Comparison of ENCODE assay signal across 10 cellular contexts in genomic region chr22:27238935-27239510, GRCh38.
A peak's percentile ranks its signal among the peaks of the same experiment; 100 is the strongest.
DNase-seq lines count a peak whose midpoint lies in the region; ATAC-seq and TF ChIP-seq lines count a peak whose summit lies in the region.
"Had no signal": no experiment of that assay in that cellular context is flagged by ENCODE, and none has a peak within 500 bp of the region (broad histone marks: within the 10 kb centered on the region; RNA-seq: fewer than 3 reads in every experiment).

No MANE protein-coding gene starts in this region.

- H3K4me3 ChIP-seq in coronary artery: no peak overlapping the region
- no peak overlapping the region for H3K4me3 ChIP-seq in right lobe of liver
- no peak overlapping the region for H3K4me3 ChIP-seq in lower leg skin (ENCODE audit: low read depth, poor library complexity, severe bottlenecking)
- H3K4me3 ChIP-seq: BLaER1 had no signal

- ATAC-seq in right lobe of liver: peak; percentile 32 to 84 (median 68)
- no peak for ATAC-seq in GM19455 (IDR thresholded peaks at IDR 0.05; ENCODE audit: unreplicated experiment)

- H3K9me3 ChIP-seq in right lobe of liver: no peaks in the 10 kb centered on the region
- H3K9me3 ChIP-seq: BLaER1 had no signal

- DNase-seq in A172 (ENCODE audit: low spot score) (peak; percentile 93), NCI-H1092 treated with DMSO at 0.1 percent for 48 hours (lab: John Stamatoyannopoulos, UW) (peak; percentile 46), coronary artery (ENCODE audit: low spot score) (peak; percentile 93), right lobe of liver (peak in 2 of 3 donors; percentile 59 to 79), DMS153 treated with DMSO at 0.1 percent for 48 hours (lab: John Stamatoyannopoulos, UW; ENCODE audit: unreplicated experiment) (no peak), lower leg skin (ENCODE audit: low spot score in 2 of 2) (no peak), NOMO-1 treated with DMSO at 0.1 percent for 48 hours (lab: John Stamatoyannopoulos, UW; ENCODE audit: unreplicated experiment) (no peak)
- DNase-seq: activated B cell treated with CpG ODN at 0.5 μM for 24 hours had no signal

- peak overlapping the region; percentile 35 to 86 for H3K27ac ChIP-seq in coronary artery
- no peak overlapping the region for H3K27ac ChIP-seq in right lobe of liver
- H3K27ac ChIP-seq: BLaER1 had no signal

- H3K4me1 ChIP-seq in right lobe of liver: no peaks in the 10 kb centered on the region
- H3K4me1 ChIP-seq: BLaER1 had no signal

- 8% methylated on average over 2 of the region's 10 CpGs for WGBS in right lobe of liver (ENCODE audit: insufficient coverage, low coverage, low lambda C conversion rate, missing lambda C conversion rate)
- WGBS in lower leg skin, 2 donors: 38 to 54% methylated on average over 6 to 10 of the region's 10 CpGs

- intact Hi-C loops in right lobe of liver (cut with DNase I): no loop called here
- intact Hi-C loops in lower leg skin (cut with DNase I; ENCODE audit: low total_unique reads): no loop called here

- no peaks in the 10 kb centered on the region for H3K36me3 ChIP-seq in right lobe of liver
- H3K36me3 ChIP-seq: BLaER1 had no signal

- TF ChIP-seq CTCF in coronary artery (IDR thresholded peaks at IDR 0.05): no peak
- no peak for TF ChIP-seq CTCF in right lobe of liver (IDR thresholded peaks at IDR 0.05)
- no peak for TF ChIP-seq CTCF in lower leg skin (IDR thresholded peaks at IDR 0.05)

- H3K27me3 ChIP-seq in right lobe of liver: no peaks in the 10 kb centered on the region
- H3K27me3 ChIP-seq: BLaER1 had no signal

- no peak for TF ChIP-seq POLR2A in right lobe of liver (IDR thresholded peaks at IDR 0.05)
- no peak for TF ChIP-seq POLR2A in lower leg skin (IDR thresholded peaks at IDR 0.05)

Comparison
In these comparisons a context has a peak if more than half of its experiments do, and no peak if none do; other contexts are left out.
1. DNase-seq: peak in A172 (single experiment), NCI-H1092 treated with DMSO at 0.1 percent for 48 hours (single experiment), coronary artery (single experiment) and right lobe of liver (2 of 3); none in DMS153 treated with DMSO at 0.1 percent for 48 hours (single experiment), lower leg skin (0 of 2) and NOMO-1 treated with DMSO at 0.1 percent for 48 hours (single experiment).
2. H3K27ac ChIP-seq: peak in coronary artery (2 of 2); none in right lobe of liver (0 of 3).